In genomic region chr14:77319416-77319815, GRCh38 we compare ENCODE assay signal across 11 cellular contexts. TPM values are rescaled to one million over a fixed set of nuclear protein-coding genes. Genes with fewer than 3 reads are reported as not detected.
DNase-seq lines count a peak whose midpoint lies in the region; ATAC-seq and TF ChIP-seq lines count a peak whose summit lies in the region.
"Had no signal": no experiment of that assay in that cellular context is flagged by ENCODE, and none has a peak within 500 bp of the region (broad histone marks: within the 10 kb centered on the region; RNA-seq: fewer than 3 reads in every experiment).

No MANE protein-coding gene starts in this region.

- H3K36me3 ChIP-seq in Caco-2 (ENCODE audit: control insufficient read depth, insufficient read depth, low read length), result no peaks in the 10 kb centered on the region

- peaks cover 20% of the 10 kb centered on the region for H3K4me1 ChIP-seq in Caco-2

- ATAC-seq in T-cell (replicated peaks in 1 of 4) (no peak), HG02938 (IDR thresholded peaks at IDR 0.05; ENCODE audit: unreplicated experiment) (no peak)

- H3K9me3 ChIP-seq in iPS-18c (ENCODE audit: control insufficient read depth, insufficient read depth, low read length) (no peaks in the 10 kb centered on the region), Caco-2 (no peaks in the 10 kb centered on the region)

- H3K27ac ChIP-seq in substantia nigra (ENCODE audit: low read depth, low read length, poor library complexity, severe bottlenecking), result peak overlapping the region; percentile 99

- TF ChIP-seq CTCF in Caco-2 (IDR thresholded peaks at IDR 0.05; ENCODE audit: insufficient read depth in 1 of 2, low read depth in 1 of 2, low read length in 1 of 2, severe bottlenecking in 1 of 2, unreplicated experiment in 1 of 2) (no peak), GM13977 (IDR thresholded peaks at IDR 0.05; ENCODE audit: extremely low read depth, insufficient read depth, missing control alignments) (no peak)

- peaks cover 5% of the 10 kb centered on the region for H3K36me3 Mint-ChIP-seq in activated T-cell treated with anti-CD3 and anti-CD28 coated beads, Interleukin-2, amount 50 U/mL, for 24 hours (ENCODE audit: low read depth)
- H3K36me3 Mint-ChIP-seq in T-cell, result no peaks in the 10 kb centered on the region
- H3K36me3 Mint-ChIP-seq in Caco-2 (ENCODE audit: insufficient read depth, unreplicated experiment), result peaks cover 22% of the 10 kb centered on the region
- H3K36me3 Mint-ChIP-seq: memory B cell had no signal

- BruUV-seq in Caco-2 (replicated peaks; lab: Mats Ljungman, UMichigan), result no TSS peak

- no peaks in the 10 kb centered on the region for H3K9me3 Mint-ChIP-seq in activated T-cell treated with anti-CD3 and anti-CD28 coated beads, Interleukin-2, amount 50 U/mL, for 24 hours
- H3K9me3 Mint-ChIP-seq in T-cell, result no peaks in the 10 kb centered on the region
- H3K9me3 Mint-ChIP-seq in Caco-2 (ENCODE audit: unreplicated experiment), result no peaks in the 10 kb centered on the region
- H3K9me3 Mint-ChIP-seq: dendritic cell treated with granulocyte-macrophage colony-stimulating factor and Interleukin-4, amounts not matched to agents 40 ng/mL and 50 ng/mL, for 4 days; memory B cell had no signal

- peaks cover 22% of the 10 kb centered on the region for H3K4me1 Mint-ChIP-seq in activated T-cell treated with anti-CD3 and anti-CD28 coated beads, Interleukin-2, amount 50 U/mL, for 24 hours (ENCODE audit: low read depth)
- H3K4me1 Mint-ChIP-seq in T-cell (peaks cover 14 to 21% (median 19%) of the 10 kb centered on the region in 3 donors), Caco-2 (ENCODE audit: low read depth, unreplicated experiment) (peaks cover 11% of the 10 kb centered on the region)

- H3K4me3 ChIP-seq in iPS-18c (ENCODE audit: insufficient read depth, low read depth, low read length) (0 out of 2 replicates have a peak overlapping the region, but pooled peaks have one; percentile 20), Caco-2 (ENCODE audit: low read depth, low read length) (no peak overlapping the region)

- no peak for DNase-seq in activated T-cell treated with anti-CD3 and anti-CD28 coated beads, Interleukin-2, amount 50 U/mL, for 24 hours
- DNase-seq in activated T-cell treated with anti-CD3 and anti-CD28 coated beads, Interleukin-2, amount 50 U/mL, for 1 hour, result no peak
- no peak for DNase-seq in T-cell
- DNase-seq in substantia nigra (lab: John Stamatoyannopoulos, UW), result peak in 6 of 49 donors; percentile 12 to 33 (median 18)
- no peak for DNase-seq in Caco-2
- no peak for DNase-seq in GM13977 (ENCODE audit: low spot score)

- no peaks in the 10 kb centered on the region for H3K27me3 Mint-ChIP-seq in activated T-cell treated with anti-CD3 and anti-CD28 coated beads, Interleukin-2, amount 50 U/mL, for 24 hours
- no peaks in the 10 kb centered on the region for H3K27me3 Mint-ChIP-seq in T-cell
- H3K27me3 Mint-ChIP-seq in Caco-2 (ENCODE audit: insufficient read depth, unreplicated experiment), result no peaks in the 10 kb centered on the region
- H3K27me3 Mint-ChIP-seq: dendritic cell treated with granulocyte-macrophage colony-stimulating factor and Interleukin-4, amounts not matched to agents 40 ng/mL and 50 ng/mL, for 4 days; memory B cell had no signal

- in situ Hi-C loops in GM13977 (cut with MboI; ENCODE audit: low pct_unique_long_range_greater_than_20kb, low sequenced_read_pairs, unreplicated experiment), result loop anchor here (25.0 kb wide), 1 partner anchor 432 kb away; no protein-coding TSS in a partner anchor

- H3K27me3 ChIP-seq in Caco-2 (replicated peaks; ENCODE audit: control insufficient read depth, insufficient read depth, low read length), result no peaks in the 10 kb centered on the region

- H3K4me3 Mint-ChIP-seq in activated T-cell treated with anti-CD3 and anti-CD28 coated beads, Interleukin-2, amount 50 U/mL, for 24 hours, result no peak overlapping the region
- H3K4me3 Mint-ChIP-seq in T-cell, result peak overlapping the region; percentile 31 to 96 (median 82)
- no peak overlapping the region for H3K4me3 Mint-ChIP-seq in Caco-2 (ENCODE audit: unreplicated experiment)

- peak overlapping the region; percentile 90 for H3K27ac Mint-ChIP-seq in activated T-cell treated with anti-CD3 and anti-CD28 coated beads, Interleukin-2, amount 50 U/mL, for 24 hours
- H3K27ac Mint-ChIP-seq in T-cell (peak overlapping the region in 1 of 2 donors; percentile 91), Caco-2 (ENCODE audit: unreplicated experiment) (no peak overlapping the region)

- CTCF ChIA-PET in T-cell (lab: Charles Lee) (interaction anchor here in 1 of 2 donors (0.7 kb wide), 1 partner anchor 58 kb away, joined by 3 read pairs; the partner anchor contains the start of genes SAMD15 and TMED8), Caco-2 (lab: Charles Lee) (no interaction called here)

- POLR2A ChIA-PET in T-cell (lab: Charles Lee) (no interaction called here), Caco-2 (lab: Charles Lee) (no interaction called here)

- intact Hi-C loops in Caco-2 (cut with micrococcal nuclease; ENCODE audit: unreplicated experiment), result no loop called here

RNA-seq across cellular contexts. Expression of gene POMT2, which starts 1.3 kb away (rescaled TPM):
- total RNA-seq in T-cell (10 to 100 TPM; 11.4 to 14.3 (median 13.2) TPM), Caco-2 (2022) (30.4 and 36.9 TPM in 2 replicates)

RNA-seq across cellular contexts. Expression of gene GSTZ1, which starts 1.4 kb away (rescaled TPM):
- total RNA-seq in T-cell (10 to 100 TPM in 3 of 5 donors, 1 to 10 TPM in 2; 7.1 to 16.3 (median 13.6) TPM), Caco-2 (2022) (16.9 and 17.0 TPM in 2 replicates)

RNA-seq across cellular contexts. Expression of gene NGB, which starts 48.4 kb away (rescaled TPM):
- total RNA-seq in T-cell, result not detected
- total RNA-seq in Caco-2 (2022), result not detected in 2 replicates
- total RNA-seq: NCI-H460 had no signal

RNA-seq across cellular contexts. Expression of gene TMED8, which starts 57.5 kb away (rescaled TPM):
- total RNA-seq in T-cell (1 to 10 TPM; 6.6 to 8.9 (median 7.5) TPM), Caco-2 (2022) (13.3 and 14.1 TPM in 2 replicates)

RNA-seq across cellular contexts. Expression of gene SAMD15, which starts 57.8 kb away (rescaled TPM):
- under 1 TPM in 4 of 5 donors, not detected in 1; 0.15 to 0.75 (median 0.33) TPM for total RNA-seq in T-cell
- total RNA-seq in Caco-2 (2022), result 0.82 and 1.5 TPM in 2 replicates

Comparison
In these comparisons a context has a peak if more than half of its experiments do, and no peak if none do; other contexts are left out.
1. H3K4me3 Mint-ChIP-seq: peak in T-cell (3 of 3); none in activated T-cell treated with anti-CD3 and anti-CD28 coated beads, Interleukin-2, amount 50 U/mL, for 24 hours (single experiment) and Caco-2 (single experiment).